7 cellular contexts compared by ENCODE assay signal in genomic region chrX:113457719-113458118, GRCh38.
"Had no signal": no experiment of that assay in that cellular context is flagged by ENCODE, and none has a peak within 500 bp of the region (broad histone marks: within the 10 kb centered on the region; RNA-seq: fewer than 3 reads in every experiment).

No MANE protein-coding gene starts in this region.

- ATAC-seq: HepG2, K562 had no signal

- H3K27ac ChIP-seq: HL-60 had no signal

- H3K4me3 ChIP-seq: K562 had no signal

- DNase-seq: IMR-90, KBM-7 had no signal

- FAIRE-seq: HepG2, HTR-8/SVneo, K562 had no signal

- H3K27me3 Mint-ChIP-seq: IgD-negative memory B cell had no signal

- H3K4me3 Mint-ChIP-seq: IgD-negative memory B cell had no signal

- H3K4me1 Mint-ChIP-seq: IgD-negative memory B cell had no signal
